1 cellular context compared by ENCODE assay signal in genomic region chr20:33401922-33402369, GRCh38.
TF ChIP-seq lines count a peak whose summit lies in the region.

No MANE protein-coding gene starts in this region.

TF ChIP-seq in H1, 55 proteins besides CTCF, POLR2A, EP300 and RAD21 (continued from another document):
- TF ChIP-seq ZNF274 (IDR thresholded peaks at IDR 0.05; ENCODE audit: borderline replicate concordance, extremely low read depth, low read length) (no peak), JUND (IDR thresholded peaks at IDR 0.05; ENCODE audit: low read length) (no peak), YY1 (IDR thresholded peaks at IDR 0.05; ENCODE audit: low read depth, low read length) (no peak), BRCA1 (IDR thresholded peaks at IDR 0.05; ENCODE audit: low read depth, low read length) (no peak), CBX5 (IDR thresholded peaks at IDR 0.05; ENCODE audit: low read depth, low read length) (no peak), HDAC6 (IDR thresholded peaks at IDR 0.05; ENCODE audit: low read depth, low read length) (no peak), BACH1 (IDR thresholded peaks at IDR 0.05; ENCODE audit: low read length) (no peak), MAFK (IDR thresholded peaks at IDR 0.05; ENCODE audit: low read depth, low read length) (no peak), JUN (IDR thresholded peaks at IDR 0.05; ENCODE audit: low read depth, low read length) (no peak), ASH2L (IDR thresholded peaks at IDR 0.05; ENCODE audit: low read length) (no peak), TEAD4 (IDR thresholded peaks at IDR 0.05; ENCODE audit: low read depth, low read length) (no peak), TCF12 (IDR thresholded peaks at IDR 0.05; ENCODE audit: low read depth, low read length) (no peak), PHF8 (conservative IDR thresholded peaks at IDR 0.05; ENCODE audit: low read depth, low read length) (no peak)
